ENCODE assay signal across 1 cellular context in the genomic region with DNA sequence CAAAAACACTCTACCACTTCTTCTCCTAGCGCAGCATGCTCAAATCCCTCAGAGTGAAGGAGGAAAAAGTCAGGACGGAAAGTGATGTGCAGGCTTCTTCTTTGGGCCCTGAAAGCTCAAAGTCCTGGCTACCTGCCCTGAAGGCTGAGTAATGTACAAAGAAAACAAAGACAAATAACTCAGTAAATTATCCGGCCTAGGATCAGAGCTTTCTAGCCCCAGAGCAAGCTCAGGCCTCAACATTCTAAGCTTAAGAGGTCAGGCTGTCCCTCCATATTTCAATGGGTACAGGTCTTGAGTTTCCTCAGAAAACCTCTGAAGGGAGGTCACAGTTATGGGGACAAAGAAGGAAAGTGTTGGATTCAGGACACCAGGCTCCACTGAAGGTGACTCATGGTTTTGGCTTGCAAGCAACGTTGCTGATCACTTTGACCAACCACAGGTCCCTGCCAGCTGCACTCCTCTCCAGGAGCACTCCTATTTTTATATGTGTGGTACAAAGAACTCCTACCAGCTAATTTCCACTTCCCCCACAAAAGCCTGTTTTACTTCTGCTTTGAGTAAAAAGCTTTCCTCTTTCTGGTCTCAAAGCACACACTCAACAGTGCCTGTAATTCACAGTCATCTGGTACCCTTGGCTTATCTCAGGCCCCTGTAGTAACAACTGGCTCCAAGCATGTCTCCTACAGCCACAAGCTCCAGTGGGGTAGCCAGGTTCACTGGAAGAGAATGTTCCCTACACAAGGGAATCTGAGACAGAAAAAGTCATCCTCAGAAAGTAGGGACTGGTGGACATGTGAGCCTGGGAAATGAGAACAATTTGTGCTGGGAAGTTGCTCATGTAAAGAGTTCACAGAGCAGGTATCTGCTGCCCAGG.
TF ChIP-seq lines count a peak whose summit lies in the region.

No MANE protein-coding gene starts in this region.

TF ChIP-seq in HepG2, 621 proteins besides CTCF, POLR2A, EP300 and RAD21 (continued from another document and continues in another):
- TF ChIP-seq FOXA3 (CRISPR knock-in tag; IDR thresholded peaks at IDR 0.05) (peak; percentile 21; the same call in 1 of the 2 replicates), ZNF841 (CRISPR knock-in tag; IDR thresholded peaks at IDR 0.05; ENCODE audit: borderline replicate concordance) (no peak), ZKSCAN8 (CRISPR knock-in tag; IDR thresholded peaks at IDR 0.05; ENCODE audit: borderline replicate concordance) (no peak), TEAD3 (CRISPR knock-in tag; optimal IDR thresholded peaks at IDR 0.05; ENCODE audit: borderline replicate concordance) (peak; percentile 44), ZFY (CRISPR knock-in tag; IDR thresholded peaks at IDR 0.05) (0 out of 2 replicates have a peak, but pooled peaks have one; percentile 13), IKZF1 (IDR thresholded peaks at IDR 0.05) (no peak), HES4 (CRISPR knock-in tag; IDR thresholded peaks at IDR 0.05; ENCODE audit: borderline replicate concordance) (no peak), ZNF768 (CRISPR knock-in tag; IDR thresholded peaks at IDR 0.05) (no peak), CC2D1A (CRISPR knock-in tag; IDR thresholded peaks at IDR 0.05) (no peak), HDAC1 (CRISPR knock-in tag; IDR thresholded peaks at IDR 0.05) (no peak), ELF4 (CRISPR knock-in tag; IDR thresholded peaks at IDR 0.05; ENCODE audit: borderline replicate concordance) (no peak), ZNF451 (CRISPR knock-in tag; IDR thresholded peaks at IDR 0.05) (no peak), BORCS8-MEF2B (CRISPR knock-in tag; IDR thresholded peaks at IDR 0.05) (no peak), CHD4 (IDR thresholded peaks at IDR 0.05; ENCODE audit: borderline replicate concordance, low read length) (no peak), RBAK (CRISPR knock-in tag; IDR thresholded peaks at IDR 0.05) (no peak), CREB1 (IDR thresholded peaks at IDR 0.05) (no peak), CREB1 (CRISPR knock-in tag; IDR thresholded peaks at IDR 0.05) (0 out of 2 replicates have a peak, but pooled peaks have one; percentile 6), HOXA5 (CRISPR knock-in tag; IDR thresholded peaks at IDR 0.05) (no peak), HHEX (CRISPR knock-in tag; IDR thresholded peaks at IDR 0.05) (no peak), PHF5A (CRISPR knock-in tag; IDR thresholded peaks at IDR 0.05; ENCODE audit: low read depth, unreplicated experiment) (no peak), TRIM24 (CRISPR knock-in tag; IDR thresholded peaks at IDR 0.05) (no peak), EZH2 (conservative IDR thresholded peaks at IDR 0.05; ENCODE audit: low read depth, low read length) (no peak), ZFP82 (CRISPR knock-in tag; IDR thresholded peaks at IDR 0.05; ENCODE audit: borderline replicate concordance) (no peak), FOSL2 (CRISPR knock-in tag; IDR thresholded peaks at IDR 0.05) (peak; percentile 94), SIN3B (IDR thresholded peaks at IDR 0.05; ENCODE audit: low read length) (no peak), ZNF33B (CRISPR knock-in tag; IDR thresholded peaks at IDR 0.05) (no peak), DMAP1 (CRISPR knock-in tag; IDR thresholded peaks at IDR 0.05) (no peak), SCMH1 (CRISPR knock-in tag; IDR thresholded peaks at IDR 0.05; ENCODE audit: borderline replicate concordance) (no peak), PTBP1 (IDR thresholded peaks at IDR 0.05; ENCODE audit: low read depth, low read length, poor library complexity, severe bottlenecking) (no peak), RARA (CRISPR knock-in tag; IDR thresholded peaks at IDR 0.05) (0 out of 2 replicates have a peak, but pooled peaks have one; percentile 20), NR2F2 (IDR thresholded peaks at IDR 0.05; ENCODE audit: borderline replicate concordance, low read depth) (no peak), FOSL1 (CRISPR knock-in tag; IDR thresholded peaks at IDR 0.05; ENCODE audit: borderline replicate concordance) (peak; percentile 55), CEBPB (IDR thresholded peaks at IDR 0.05; ENCODE audit: borderline replicate concordance, low read depth, low read length) (no peak), NAIF1 (CRISPR knock-in tag; IDR thresholded peaks at IDR 0.05; ENCODE audit: borderline replicate concordance) (no peak), FLYWCH1 (CRISPR knock-in tag; IDR thresholded peaks at IDR 0.05) (no peak), PAX8 (CRISPR knock-in tag; IDR thresholded peaks at IDR 0.05; ENCODE audit: borderline replicate concordance) (no peak), TCF7 (IDR thresholded peaks at IDR 0.05; ENCODE audit: low read depth) (no peak), ZNF709 (CRISPR knock-in tag; IDR thresholded peaks at IDR 0.05) (no peak), TP53 (CRISPR knock-in tag; conservative IDR thresholded peaks at IDR 0.05) (no peak), NFYC (CRISPR knock-in tag; IDR thresholded peaks at IDR 0.05) (no peak), GFI1 (CRISPR knock-in tag; IDR thresholded peaks at IDR 0.05; ENCODE audit: borderline replicate concordance) (no peak)
- TF ChIP-seq, protein P1, sequence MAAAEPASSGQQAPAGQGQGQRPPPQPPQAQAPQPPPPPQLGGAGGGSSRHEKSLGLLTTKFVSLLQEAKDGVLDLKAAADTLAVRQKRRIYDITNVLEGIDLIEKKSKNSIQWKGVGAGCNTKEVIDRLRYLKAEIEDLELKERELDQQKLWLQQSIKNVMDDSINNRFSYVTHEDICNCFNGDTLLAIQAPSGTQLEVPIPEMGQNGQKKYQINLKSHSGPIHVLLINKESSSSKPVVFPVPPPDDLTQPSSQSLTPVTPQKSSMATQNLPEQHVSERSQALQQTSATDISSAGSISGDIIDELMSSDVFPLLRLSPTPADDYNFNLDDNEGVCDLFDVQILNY (CRISPR knock-in tag; conservative IDR thresholded peaks at IDR 0.05), result no peak
- TF ChIP-seq, protein P2, sequence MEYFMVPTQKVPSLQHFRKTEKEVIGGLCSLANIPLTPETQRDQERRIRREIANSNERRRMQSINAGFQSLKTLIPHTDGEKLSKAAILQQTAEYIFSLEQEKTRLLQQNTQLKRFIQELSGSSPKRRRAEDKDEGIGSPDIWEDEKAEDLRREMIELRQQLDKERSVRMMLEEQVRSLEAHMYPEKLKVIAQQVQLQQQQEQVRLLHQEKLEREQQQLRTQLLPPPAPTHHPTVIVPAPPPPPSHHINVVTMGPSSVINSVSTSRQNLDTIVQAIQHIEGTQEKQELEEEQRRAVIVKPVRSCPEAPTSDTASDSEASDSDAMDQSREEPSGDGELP (IDR thresholded peaks at IDR 0.05; ENCODE audit: borderline replicate concordance, low read depth), result 0 out of 2 replicates have a peak, but pooled peaks have one; percentile 21
- TF ChIP-seq, protein P3, sequence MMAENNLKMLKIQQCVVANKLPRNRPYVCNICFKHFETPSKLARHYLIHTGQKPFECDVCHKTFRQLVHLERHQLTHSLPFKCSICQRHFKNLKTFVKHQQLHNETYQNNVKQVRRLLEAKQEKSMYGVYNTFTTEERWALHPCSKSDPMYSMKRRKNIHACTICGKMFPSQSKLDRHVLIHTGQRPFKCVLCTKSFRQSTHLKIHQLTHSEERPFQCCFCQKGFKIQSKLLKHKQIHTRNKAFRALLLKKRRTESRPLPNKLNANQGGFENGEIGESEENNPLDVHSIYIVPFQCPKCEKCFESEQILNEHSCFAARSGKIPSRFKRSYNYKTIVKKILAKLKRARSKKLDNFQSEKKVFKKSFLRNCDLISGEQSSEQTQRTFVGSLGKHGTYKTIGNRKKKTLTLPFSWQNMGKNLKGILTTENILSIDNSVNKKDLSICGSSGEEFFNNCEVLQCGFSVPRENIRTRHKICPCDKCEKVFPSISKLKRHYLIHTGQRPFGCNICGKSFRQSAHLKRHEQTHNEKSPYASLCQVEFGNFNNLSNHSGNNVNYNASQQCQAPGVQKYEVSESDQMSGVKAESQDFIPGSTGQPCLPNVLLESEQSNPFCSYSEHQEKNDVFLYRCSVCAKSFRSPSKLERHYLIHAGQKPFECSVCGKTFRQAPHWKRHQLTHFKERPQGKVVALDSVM (CRISPR knock-in tag; IDR thresholded peaks at IDR 0.05), result no peak
- TF ChIP-seq, protein P4, sequence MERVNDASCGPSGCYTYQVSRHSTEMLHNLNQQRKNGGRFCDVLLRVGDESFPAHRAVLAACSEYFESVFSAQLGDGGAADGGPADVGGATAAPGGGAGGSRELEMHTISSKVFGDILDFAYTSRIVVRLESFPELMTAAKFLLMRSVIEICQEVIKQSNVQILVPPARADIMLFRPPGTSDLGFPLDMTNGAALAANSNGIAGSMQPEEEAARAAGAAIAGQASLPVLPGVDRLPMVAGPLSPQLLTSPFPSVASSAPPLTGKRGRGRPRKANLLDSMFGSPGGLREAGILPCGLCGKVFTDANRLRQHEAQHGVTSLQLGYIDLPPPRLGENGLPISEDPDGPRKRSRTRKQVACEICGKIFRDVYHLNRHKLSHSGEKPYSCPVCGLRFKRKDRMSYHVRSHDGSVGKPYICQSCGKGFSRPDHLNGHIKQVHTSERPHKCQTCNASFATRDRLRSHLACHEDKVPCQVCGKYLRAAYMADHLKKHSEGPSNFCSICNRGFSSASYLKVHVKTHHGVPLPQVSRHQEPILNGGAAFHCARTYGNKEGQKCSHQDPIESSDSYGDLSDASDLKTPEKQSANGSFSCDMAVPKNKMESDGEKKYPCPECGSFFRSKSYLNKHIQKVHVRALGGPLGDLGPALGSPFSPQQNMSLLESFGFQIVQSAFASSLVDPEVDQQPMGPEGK (CRISPR knock-in tag; IDR thresholded peaks at IDR 0.05), result no peak
- TF ChIP-seq, protein P5, sequence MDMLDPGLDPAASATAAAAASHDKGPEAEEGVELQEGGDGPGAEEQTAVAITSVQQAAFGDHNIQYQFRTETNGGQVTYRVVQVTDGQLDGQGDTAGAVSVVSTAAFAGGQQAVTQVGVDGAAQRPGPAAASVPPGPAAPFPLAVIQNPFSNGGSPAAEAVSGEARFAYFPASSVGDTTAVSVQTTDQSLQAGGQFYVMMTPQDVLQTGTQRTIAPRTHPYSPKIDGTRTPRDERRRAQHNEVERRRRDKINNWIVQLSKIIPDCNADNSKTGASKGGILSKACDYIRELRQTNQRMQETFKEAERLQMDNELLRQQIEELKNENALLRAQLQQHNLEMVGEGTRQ (IDR thresholded peaks at IDR 0.05; ENCODE audit: low read depth, low read length), result no peak
- TF ChIP-seq, protein P5 (CRISPR knock-in tag; IDR thresholded peaks at IDR 0.05; ENCODE audit: borderline replicate concordance), result no peak
- TF ChIP-seq, protein P6, sequence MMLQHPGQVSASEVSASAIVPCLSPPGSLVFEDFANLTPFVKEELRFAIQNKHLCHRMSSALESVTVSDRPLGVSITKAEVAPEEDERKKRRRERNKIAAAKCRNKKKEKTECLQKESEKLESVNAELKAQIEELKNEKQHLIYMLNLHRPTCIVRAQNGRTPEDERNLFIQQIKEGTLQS (CRISPR knock-in tag; IDR thresholded peaks at IDR 0.05), result 0 out of 2 replicates have a peak, but pooled peaks have one; percentile 51
- TF ChIP-seq, protein P7, sequence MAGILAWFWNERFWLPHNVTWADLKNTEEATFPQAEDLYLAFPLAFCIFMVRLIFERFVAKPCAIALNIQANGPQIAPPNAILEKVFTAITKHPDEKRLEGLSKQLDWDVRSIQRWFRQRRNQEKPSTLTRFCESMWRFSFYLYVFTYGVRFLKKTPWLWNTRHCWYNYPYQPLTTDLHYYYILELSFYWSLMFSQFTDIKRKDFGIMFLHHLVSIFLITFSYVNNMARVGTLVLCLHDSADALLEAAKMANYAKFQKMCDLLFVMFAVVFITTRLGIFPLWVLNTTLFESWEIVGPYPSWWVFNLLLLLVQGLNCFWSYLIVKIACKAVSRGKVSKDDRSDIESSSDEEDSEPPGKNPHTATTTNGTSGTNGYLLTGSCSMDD (CRISPR knock-in tag; IDR thresholded peaks at IDR 0.05), result no peak
- TF ChIP-seq, protein P8, sequence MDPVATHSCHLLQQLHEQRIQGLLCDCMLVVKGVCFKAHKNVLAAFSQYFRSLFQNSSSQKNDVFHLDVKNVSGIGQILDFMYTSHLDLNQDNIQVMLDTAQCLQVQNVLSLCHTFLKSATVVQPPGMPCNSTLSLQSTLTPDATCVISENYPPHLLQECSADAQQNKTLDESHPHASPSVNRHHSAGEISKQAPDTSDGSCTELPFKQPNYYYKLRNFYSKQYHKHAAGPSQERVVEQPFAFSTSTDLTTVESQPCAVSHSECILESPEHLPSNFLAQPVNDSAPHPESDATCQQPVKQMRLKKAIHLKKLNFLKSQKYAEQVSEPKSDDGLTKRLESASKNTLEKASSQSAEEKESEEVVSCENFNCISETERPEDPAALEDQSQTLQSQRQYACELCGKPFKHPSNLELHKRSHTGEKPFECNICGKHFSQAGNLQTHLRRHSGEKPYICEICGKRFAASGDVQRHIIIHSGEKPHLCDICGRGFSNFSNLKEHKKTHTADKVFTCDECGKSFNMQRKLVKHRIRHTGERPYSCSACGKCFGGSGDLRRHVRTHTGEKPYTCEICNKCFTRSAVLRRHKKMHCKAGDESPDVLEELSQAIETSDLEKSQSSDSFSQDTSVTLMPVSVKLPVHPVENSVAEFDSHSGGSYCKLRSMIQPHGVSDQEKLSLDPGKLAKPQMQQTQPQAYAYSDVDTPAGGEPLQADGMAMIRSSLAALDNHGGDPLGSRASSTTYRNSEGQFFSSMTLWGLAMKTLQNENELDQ (CRISPR knock-in tag; IDR thresholded peaks at IDR 0.05; ENCODE audit: borderline replicate concordance), result no peak
- TF ChIP-seq, protein P9, sequence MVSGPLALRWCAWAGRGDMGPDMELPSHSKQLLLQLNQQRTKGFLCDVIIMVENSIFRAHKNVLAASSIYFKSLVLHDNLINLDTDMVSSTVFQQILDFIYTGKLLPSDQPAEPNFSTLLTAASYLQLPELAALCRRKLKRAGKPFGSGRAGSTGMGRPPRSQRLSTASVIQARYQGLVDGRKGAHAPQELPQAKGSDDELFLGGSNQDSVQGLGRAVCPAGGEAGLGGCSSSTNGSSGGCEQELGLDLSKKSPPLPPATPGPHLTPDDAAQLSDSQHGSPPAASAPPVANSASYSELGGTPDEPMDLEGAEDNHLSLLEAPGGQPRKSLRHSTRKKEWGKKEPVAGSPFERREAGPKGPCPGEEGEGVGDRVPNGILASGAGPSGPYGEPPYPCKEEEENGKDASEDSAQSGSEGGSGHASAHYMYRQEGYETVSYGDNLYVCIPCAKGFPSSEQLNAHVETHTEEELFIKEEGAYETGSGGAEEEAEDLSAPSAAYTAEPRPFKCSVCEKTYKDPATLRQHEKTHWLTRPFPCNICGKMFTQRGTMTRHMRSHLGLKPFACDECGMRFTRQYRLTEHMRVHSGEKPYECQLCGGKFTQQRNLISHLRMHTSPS (CRISPR knock-in tag; IDR thresholded peaks at IDR 0.05; ENCODE audit: low read depth), result no peak
